28 cellular contexts compared by ENCODE assay signal in the genomic region with DNA sequence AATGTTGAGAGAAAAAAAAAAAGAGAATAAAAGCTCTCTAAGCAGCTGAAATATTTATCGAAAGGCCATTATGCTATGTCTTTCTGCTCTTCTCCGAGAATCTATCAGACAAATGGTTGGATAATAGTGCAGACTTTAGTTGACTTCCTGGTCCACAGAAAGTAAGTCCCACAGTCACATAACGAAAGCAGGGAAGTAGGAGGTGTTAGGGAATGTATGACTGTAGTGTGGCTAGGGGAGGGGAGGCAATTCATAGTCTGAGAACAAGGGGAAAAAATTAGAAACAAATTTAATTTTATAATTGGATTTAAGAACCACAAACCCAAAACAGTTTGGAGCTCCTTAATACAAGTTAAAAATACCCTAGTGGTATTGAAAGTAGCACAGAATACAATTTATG.
DNase-seq lines count a peak whose midpoint lies in the region; ATAC-seq, FAIRE-seq and TF ChIP-seq lines count a peak whose summit lies in the region.
"Had no signal": no experiment of that assay in that cellular context is flagged by ENCODE, and none has a peak within 500 bp of the region (broad histone marks: within the 10 kb centered on the region; RNA-seq: fewer than 3 reads in every experiment).

No MANE protein-coding gene starts in this region.

- no peak overlapping the region for H2BK5ac ChIP-seq in H9 (ENCODE audit: insufficient read length, low read length)

- no peak overlapping the region for H3K27ac Mint-ChIP-seq in H9
- H3K27ac Mint-ChIP-seq: CD4-positive, CD25-positive, alpha-beta regulatory T cell; T-cell had no signal

- H3K18ac ChIP-seq in H9 (ENCODE audit: insufficient read length, low read depth, low read length) = no peak overlapping the region

- no CpG with 5 or more reads among the region's 3 CpGs for WGBS in H9 (ENCODE audit: extremely low coverage, insufficient read length, low lambda C conversion rate)

- no peak overlapping the region for H2BK20ac ChIP-seq in H9 (ENCODE audit: low read depth, low read length, poor library complexity, severe bottlenecking)

- no peak for FAIRE-seq in RCC 7860 (lab: Jason Lieb, UNC)
- FAIRE-seq: A549, G401.6, GM19239, H1, HepG2 had no signal

- peaks cover 3 to 9% of the 10 kb centered on the region in 2 experiments; a peak in 2 of 5 replicates for H3K9me3 Mint-ChIP-seq in H9

- H4K20me1 ChIP-seq in H9 (ENCODE audit: control insufficient read depth, insufficient read depth, insufficient read length) (no peaks in the 10 kb centered on the region), osteoblast (ENCODE audit: insufficient read depth, low read length) (no peaks in the 10 kb centered on the region)

- H2AK5ac ChIP-seq in H9 (ENCODE audit: insufficient read length, low read length) = no peak overlapping the region

- no peak overlapping the region for H3T11ph ChIP-seq in H9 (ENCODE audit: low read length)

- H3K27ac ChIP-seq in H9 (ENCODE audit: insufficient read length, low read depth, low read length) (no peak overlapping the region), osteoblast (ENCODE audit: low read depth, low read length) (peak overlapping the region; percentile 7)
- H3K27ac ChIP-seq: A549, HL-60, RWPE1 had no signal

- H3K4me2 ChIP-seq in H9 (ENCODE audit: insufficient read depth, insufficient read length, low read length) = no peak overlapping the region
- H3K4me2 ChIP-seq in osteoblast (ENCODE audit: insufficient read depth, low read length) = peak overlapping the region; percentile 13
- H3K4me2 ChIP-seq: A549 had no signal

- H3K4me1 ChIP-seq in H9 (ENCODE audit: insufficient read depth, low read length) (no peaks in the 10 kb centered on the region), osteoblast (ENCODE audit: insufficient read depth, low read length) (peaks cover 15% of the 10 kb centered on the region)
- H3K4me1 ChIP-seq: A549 had no signal

- no peak overlapping the region for H4K5ac ChIP-seq in H9 (ENCODE audit: insufficient read length, low read depth, low read length)

- no peak overlapping the region for H3K56ac ChIP-seq in H9 (ENCODE audit: insufficient read length, low read depth, low read length)

- peak overlapping the region; percentile 31 for H3K9ac ChIP-seq in H9 (ENCODE audit: extremely low read depth, insufficient read length, low read length)

- H3K36me3 ChIP-seq in osteoblast (ENCODE audit: insufficient read depth, low read length) = no peaks in the 10 kb centered on the region

- H4K8ac ChIP-seq in H9 (replicated peaks; ENCODE audit: insufficient read length, low read depth, low read length) = no peak overlapping the region

- H3K27me3 ChIP-seq in H9 (ENCODE audit: insufficient read depth, low read length) (no peaks in the 10 kb centered on the region), osteoblast (ENCODE audit: insufficient read depth, low read length) (no peaks in the 10 kb centered on the region)

- TF ChIP-seq CTCF in H9 (conservative IDR thresholded peaks at IDR 0.05) = no peak
- no peak for TF ChIP-seq CTCF in cardiac fibroblast (IDR thresholded peaks at IDR 0.05; ENCODE audit: low read depth, low read length)
- TF ChIP-seq CTCF in osteoblast (IDR thresholded peaks at IDR 0.05; ENCODE audit: extremely low read depth, low read depth, low read length) = no peak

- H3K4me3 ChIP-seq in cardiac fibroblast (replicated peaks in 1 of 2; ENCODE audit: low read depth in 2 of 2, low read length in 2 of 2) = no peak overlapping the region
- H3K4me3 ChIP-seq in osteoblast (ENCODE audit: insufficient read depth, low read length) = no peak overlapping the region
- H3K4me3 ChIP-seq: A549 had no signal

- H3K4me3 Mint-ChIP-seq in H9 = no peak overlapping the region
- H3K4me3 Mint-ChIP-seq: T-cell had no signal

- H3K14ac ChIP-seq in H9 (ENCODE audit: insufficient read depth, low read length) = no peak overlapping the region

- H3K79me2 ChIP-seq in H9 (ENCODE audit: insufficient read depth, low read length) = no peaks in the 10 kb centered on the region
- H3K79me2 ChIP-seq in osteoblast (ENCODE audit: insufficient read depth, low read length) = peaks cover 10% of the 10 kb centered on the region

- H3K27me3 Mint-ChIP-seq in H9 (ENCODE audit: low read depth) = no peaks in the 10 kb centered on the region
- H3K27me3 Mint-ChIP-seq: CD4-positive, CD25-positive, alpha-beta regulatory T cell; T-cell had no signal

- H2BK120ac ChIP-seq in H9 (ENCODE audit: low read depth, low read length, poor library complexity, severe bottlenecking) = no peak overlapping the region

- H3K4ac ChIP-seq in H9 (ENCODE audit: low read depth, low read length) = no peak overlapping the region

- H3K79me1 ChIP-seq in H9 (ENCODE audit: insufficient read depth, low read depth, low read length, poor library complexity, severe bottlenecking) = no peaks in the 10 kb centered on the region

- DNase-seq in H9 (no peak), RCC 7860 (ENCODE audit: low spot score) (peak; percentile 21), cardiac fibroblast (ENCODE audit: low read depth in 2 of 2) (peak; percentile 13 to 16), osteoblast (ENCODE audit: insufficient read length, low spot score, missing footprints) (no peak), NK-92 (lab: John Stamatoyannopoulos, UW; ENCODE audit: unreplicated experiment) (no peak), DMS153 (lab: John Stamatoyannopoulos, UW) (no peak), inferior parietal cortex (ENCODE audit: extremely low spot score) (no peak)
- DNase-seq: CD4-positive, CD25-positive, alpha-beta regulatory T cell; COR-L47; DMS 273 treated with DMSO at 0.1 percent for 48 hours; DND-41; KG1; NCI-H1105; NCI-H146; NCI-H2029 treated with DMSO at 0.1 percent for 48 hours; NCI-H226; NCI-H524; NCI-H774; SHP77 treated with DMSO at 0.1 percent for 48 hours; T-cell had no signal

- no peak for ATAC-seq in GM18909 (IDR thresholded peaks at IDR 0.05; ENCODE audit: poor library complexity, unreplicated experiment)
- ATAC-seq: A549, HepG2, T-cell had no signal

- no peak overlapping the region for H2BK15ac ChIP-seq in H9 (ENCODE audit: low read depth, low read length)

- no peak overlapping the region for H2BK12ac ChIP-seq in H9 (ENCODE audit: insufficient read length, low read depth, low read length)

- peaks cover 4% of the 10 kb centered on the region in 2 experiments; a peak in 2 of 4 replicates for H3K4me1 Mint-ChIP-seq in H9
- H3K4me1 Mint-ChIP-seq: CD4-positive, CD25-positive, alpha-beta regulatory T cell; T-cell had no signal

- H2AFZ ChIP-seq in H9 (ENCODE audit: low read length) (no peak overlapping the region), osteoblast (ENCODE audit: low read length) (peak overlapping the region; percentile 67)

- H4K91ac ChIP-seq in H9 (ENCODE audit: insufficient read length, low read depth, low read length) = no peak overlapping the region

- H3K9me3 ChIP-seq in H9 (ENCODE audit: control insufficient read depth, low read depth, low read length) (no peaks in the 10 kb centered on the region), osteoblast (ENCODE audit: low read depth, low read length) (no peaks in the 10 kb centered on the region)

- no peaks in the 10 kb centered on the region; a peak in 1 of 7 replicates for H3K36me3 Mint-ChIP-seq in H9 (ENCODE audit: insufficient read depth in 1 of 3, low read depth in 3 of 3)
- H3K36me3 Mint-ChIP-seq: CD4-positive, CD25-positive, alpha-beta regulatory T cell; T-cell had no signal

- no peaks in the 10 kb centered on the region for H3K23me2 ChIP-seq in H9 (ENCODE audit: insufficient read length, low read depth, low read length, poor library complexity, severe bottlenecking)

- no peak overlapping the region for H3K23ac ChIP-seq in H9 (ENCODE audit: insufficient read length, low read depth, low read length)

Comparison
In these comparisons a context has a peak if more than half of its experiments do, and no peak if none do; other contexts are left out.
1. DNase-seq: peak in RCC 7860 (single experiment) and cardiac fibroblast (2 of 2); none in H9 (single experiment), osteoblast (single experiment), NK-92 (single experiment), DMS153 (single experiment) and inferior parietal cortex (single experiment).